ENCODE assay signal across 28 cellular contexts in genomic region chr6:142987490-142987889, GRCh38.
"Had no signal": no experiment of that assay in that cellular context is flagged by ENCODE, and none has a peak within 500 bp of the region (broad histone marks: within the 10 kb centered on the region; RNA-seq: fewer than 3 reads in every experiment).

No MANE protein-coding gene starts in this region.

- H3K4me3 ChIP-seq: left ventricle myocardium inferior, lung, ovary, right atrium auricular region, skin epidermis, stomach, testis, thyroid gland, transverse colon, upper lobe of left lung, vagina had no signal

- H3K9me3 Mint-ChIP-seq: neural crest cell had no signal

- H3K36me3 ChIP-seq: left ventricle myocardium inferior, neutrophil, ovary, right atrium auricular region, stomach, thyroid gland, transverse colon, upper lobe of left lung, vagina had no signal

- H3K27ac Mint-ChIP-seq: immature natural killer cell; nephron; progenitor cell of endocrine pancreas; stimulated activated naive B cell treated with anti-CD40 and anti-IgM and Interleukin-4, amounts not matched to agents 10 μg/mL and 1 μg/mL and 100 μg/mL, for 72 hours had no signal

- H3K9me3 ChIP-seq: neutrophil, ovary, right atrium auricular region, testis, thyroid gland, transverse colon, upper lobe of left lung, vagina had no signal

- H3K4me1 Mint-ChIP-seq: immature natural killer cell, nephron, neural crest cell had no signal

- H3K27ac ChIP-seq: left ventricle myocardium inferior, neutrophil, ovary, right atrium auricular region, skin epidermis, stomach, testis, thyroid gland, transverse colon, upper lobe of left lung, vagina had no signal

- DNase-seq: hypothalamus; immature natural killer cell; kidney; left ventricle myocardium inferior; midbrain; naive thymus-derived CD8-positive, alpha-beta T cell; occipital lobe; ovary; stimulated activated CD4-positive, alpha-beta T cell treated with anti-CD3 and anti-CD28 coated beads, Interleukin-12 subunit alpha, Interleukin-12 subunit beta, amount 100 ng/mL, for 4 hours; stimulated activated CD4-positive, alpha-beta T cell treated with anti-CD3 and anti-CD28 coated beads, Interleukin-15, amount 100 ng/mL, for 24 hours; stimulated activated CD4-positive, alpha-beta T cell treated with anti-CD3 and anti-CD28 coated beads, Interleukin-2, amount 100 ng/mL, for 24 hours; stimulated activated CD4-positive, alpha-beta T cell treated with anti-CD3 and anti-CD28 coated beads, Interleukin-4, amount 100 ng/mL, for 1 hour; stimulated activated naive B cell treated with anti-CD40 and anti-IgM and Interleukin-4, amounts not matched to agents 10 μg/mL and 1 μg/mL and 100 μg/mL, for 72 hours; stimulated activated naive CD8-positive, alpha-beta T cell treated with anti-CD3 and anti-CD28 coated beads, Interleukin-15, Interleukin-2, amounts not matched to agents 100 U/mL and 50 U/mL, for 24 hours; stomach; testis; thyroid gland; transverse colon; upper lobe of left lung had no signal

- H3K4me1 ChIP-seq: left ventricle myocardium inferior, right atrium auricular region, stomach, testis, thyroid gland, transverse colon, upper lobe of left lung, vagina had no signal

- H3K4me3 Mint-ChIP-seq: immature natural killer cell; naive thymus-derived CD8-positive, alpha-beta T cell; nephron; neural crest cell; stimulated activated naive B cell treated with anti-CD40 and anti-IgM and Interleukin-4, amounts not matched to agents 10 μg/mL and 1 μg/mL and 100 μg/mL, for 72 hours had no signal

- H3K27me3 ChIP-seq: neutrophil, ovary, right atrium auricular region, stomach, testis, thyroid gland, transverse colon, upper lobe of left lung, vagina had no signal

- ATAC-seq: naive thymus-derived CD8-positive, alpha-beta T cell; sciatic nerve; stimulated activated naive B cell treated with anti-CD40 and anti-IgM and Interleukin-4, amounts not matched to agents 10 μg/mL and 1 μg/mL and 100 μg/mL, for 72 hours; stimulated activated naive CD8-positive, alpha-beta T cell treated with anti-CD3 and anti-CD28 coated beads, Interleukin-15, Interleukin-2, amounts not matched to agents 100 U/mL and 50 U/mL, for 24 hours had no signal
